ENCODE assay signal across 35 cellular contexts in genomic region chrX:88881536-88881935, GRCh38.
"Had no signal": no experiment of that assay in that cellular context is flagged by ENCODE, and none has a peak within 500 bp of the region (broad histone marks: within the 10 kb centered on the region; RNA-seq: fewer than 3 reads in every experiment).

No MANE protein-coding gene starts in this region.

- H3K9me3 ChIP-seq: MG63 had no signal

- H3K27me3 ChIP-seq: MG63 had no signal

- DNase-seq: Karpas-422, Kasumi-1, MG63, MM.1S, MV-4-11, NCI-H1048, NCI-H1092, NCI-H1092 treated with DMSO at 0.1 percent for 48 hours, NCI-H1105, NCI-H1105 treated with DMSO at 0.1 percent for 48 hours, NCI-H1417, NCI-H1417 treated with DMSO at 0.1 percent for 48 hours, NCI-H1436, NCI-H1436 treated with DMSO at 0.1 percent for 48 hours, NCI-H146, NCI-H1694, NCI-H1694 treated with DMSO at 0.1 percent for 48 hours, NCI-H187, NCI-H187 treated with DMSO at 0.1 percent for 48 hours, NCI-H1930, NCI-H2029, NCI-H2029 treated with DMSO at 0.1 percent for 48 hours, NCI-H2081, NCI-H2081 treated with DMSO at 0.1 percent for 48 hours, NCI-H2107, NCI-H2171, NCI-H2171 treated with DMSO at 0.1 percent for 48 hours, NCI-H2227 treated with DMSO at 0.1 percent for 48 hours, NCI-H226, NCI-H345, NCI-H446, NCI-H446 treated with DMSO at 0.1 percent for 48 hours, NCI-H510A, NCI-H510A treated with DMSO at 0.1 percent for 48 hours, NCI-H524 had no signal

- H3K36me3 ChIP-seq: MG63 had no signal

- H3K4me3 ChIP-seq: MG63 had no signal
